ENCODE assay signal across 1 cellular context in genomic region chr3:43105597-43106292, GRCh38.
TF ChIP-seq lines count a peak whose summit lies in the region.

TSS of gene POMGNT2 (minus strand) at chr3:43106079. CDS start at chr3:43081431, 24,648 bp downstream.

TF ChIP-seq in HEK293, 187 proteins besides CTCF, POLR2A, EP300 and RAD21 (continued from another document and continues in another):
- TF ChIP-seq ZNF692 (tag by site-specific recombination; IDR thresholded peaks at IDR 0.05) (peak; percentile 34; the same call in 1 of the 2 replicates), ZNF114 (tag by site-specific recombination; IDR thresholded peaks at IDR 0.05) (no peak), ZNF548 (tag by site-specific recombination; IDR thresholded peaks at IDR 0.05) (no peak), BCL11B (tag by site-specific recombination; IDR thresholded peaks at IDR 0.05; ENCODE audit: low read depth) (no peak), ZSCAN23 (tag by site-specific recombination; IDR thresholded peaks at IDR 0.05) (no peak), GLIS2 (tag by site-specific recombination; IDR thresholded peaks at IDR 0.05) (peak; percentile 49; the same call in 1 of the 2 replicates), ZNF302 (tag by site-specific recombination; IDR thresholded peaks at IDR 0.05; ENCODE audit: low read depth) (no peak), REPIN1 (tag by site-specific recombination; IDR thresholded peaks at IDR 0.05; ENCODE audit: low read depth) (no peak), ZNF335 (tag by site-specific recombination; conservative IDR thresholded peaks at IDR 0.05) (peak; percentile 72), ZSCAN18 (tag by site-specific recombination; IDR thresholded peaks at IDR 0.05) (no peak), ZSCAN30 (tag by site-specific recombination; IDR thresholded peaks at IDR 0.05) (no peak), ZSCAN4 (tag by site-specific recombination; IDR thresholded peaks at IDR 0.05) (no peak), ZNF660 (tag by site-specific recombination; IDR thresholded peaks at IDR 0.05) (no peak), ZBTB48 (tag by site-specific recombination; IDR thresholded peaks at IDR 0.05) (no peak), YY1 (tag by site-specific recombination; IDR thresholded peaks at IDR 0.05) (no peak), ZNF707 (tag by site-specific recombination; IDR thresholded peaks at IDR 0.05) (no peak), PRDM10 (tag by site-specific recombination; IDR thresholded peaks at IDR 0.05) (no peak), ZNF433 (tag by site-specific recombination; IDR thresholded peaks at IDR 0.05; ENCODE audit: low read depth) (no peak), ZNF221 (tag by site-specific recombination; IDR thresholded peaks at IDR 0.05; ENCODE audit: borderline replicate concordance) (no peak), ZEB2 (tag by site-specific recombination; IDR thresholded peaks at IDR 0.05) (no peak), RBAK (tag by site-specific recombination; IDR thresholded peaks at IDR 0.05) (no peak), ZNF174 (tag by site-specific recombination; IDR thresholded peaks at IDR 0.05) (no peak), ZNF501 (tag by site-specific recombination; IDR thresholded peaks at IDR 0.05) (no peak), ZNF645 (tag by site-specific recombination; IDR thresholded peaks at IDR 0.05) (no peak), MZF1 (tag by site-specific recombination; IDR thresholded peaks at IDR 0.05; ENCODE audit: borderline replicate concordance) (no peak), HOXA7 (CRISPR knock-in tag; IDR thresholded peaks at IDR 0.05; ENCODE audit: borderline replicate concordance) (no peak), SP2 (tag by site-specific recombination; IDR thresholded peaks at IDR 0.05) (0 out of 2 replicates have a peak, but pooled peaks have one; percentile 11), BCL6B (tag by site-specific recombination; IDR thresholded peaks at IDR 0.05) (no peak), TCF7L2 (IDR thresholded peaks at IDR 0.05; ENCODE audit: borderline replicate concordance, low read depth, low read length) (no peak), ZNF747 (tag by site-specific recombination; IDR thresholded peaks at IDR 0.05) (no peak), GFI1B (tag by site-specific recombination; IDR thresholded peaks at IDR 0.05) (no peak), ZNF175 (tag by site-specific recombination; IDR thresholded peaks at IDR 0.05) (no peak), ZNF169 (tag by site-specific recombination; IDR thresholded peaks at IDR 0.05) (no peak), ZNF561 (tag by site-specific recombination; IDR thresholded peaks at IDR 0.05; ENCODE audit: borderline replicate concordance) (no peak), ZNF529 (tag by site-specific recombination; IDR thresholded peaks at IDR 0.05; ENCODE audit: insufficient replicate concordance) (no peak), ZNF121 (tag by site-specific recombination; IDR thresholded peaks at IDR 0.05) (no peak), ZNF624 (tag by site-specific recombination; IDR thresholded peaks at IDR 0.05) (no peak), ELK4 (IDR thresholded peaks at IDR 0.05; ENCODE audit: borderline replicate concordance, low read depth, low read length) (no peak), ZFHX2 (tag by site-specific recombination; conservative IDR thresholded peaks at IDR 0.05) (peak; percentile 66), KLF17 (tag by site-specific recombination; IDR thresholded peaks at IDR 0.05) (no peak), AEBP2 (tag by site-specific recombination; IDR thresholded peaks at IDR 0.05; ENCODE audit: borderline replicate concordance) (no peak), ZNF664 (tag by site-specific recombination; IDR thresholded peaks at IDR 0.05) (no peak), ZNF792 (tag by site-specific recombination; IDR thresholded peaks at IDR 0.05) (no peak), ZNF23 (tag by site-specific recombination; IDR thresholded peaks at IDR 0.05; ENCODE audit: borderline replicate concordance) (no peak), IKZF3 (tag by site-specific recombination; IDR thresholded peaks at IDR 0.05) (peak; percentile 94), ZNF677 (tag by site-specific recombination; IDR thresholded peaks at IDR 0.05) (no peak), ZNF133 (tag by site-specific recombination; IDR thresholded peaks at IDR 0.05) (no peak), ZNF112 (tag by site-specific recombination; IDR thresholded peaks at IDR 0.05) (no peak), PRDM1 (tag by site-specific recombination; IDR thresholded peaks at IDR 0.05) (no peak), ZFP3 (tag by site-specific recombination; IDR thresholded peaks at IDR 0.05; ENCODE audit: low read depth) (no peak), ZNF2 (tag by site-specific recombination; IDR thresholded peaks at IDR 0.05) (no peak), ZNF510 (tag by site-specific recombination; IDR thresholded peaks at IDR 0.05; ENCODE audit: insufficient replicate concordance) (no peak), ZNF560 (tag by site-specific recombination; IDR thresholded peaks at IDR 0.05; ENCODE audit: borderline replicate concordance) (no peak), ZNF274 (IDR thresholded peaks at IDR 0.05; ENCODE audit: low read length) (no peak), ZNF274 (tag by site-specific recombination; IDR thresholded peaks at IDR 0.05; ENCODE audit: borderline replicate concordance) (no peak), ZNF324 (tag by site-specific recombination; IDR thresholded peaks at IDR 0.05) (no peak), OVOL3 (tag by site-specific recombination; IDR thresholded peaks at IDR 0.05) (no peak), ZNF18 (tag by site-specific recombination; IDR thresholded peaks at IDR 0.05) (no peak)
